Comparison of ENCODE assay signal across 14 cellular contexts in genomic region chr22:47367993-47368945, GRCh38.
"Had no signal": no experiment of that assay in that cellular context is flagged by ENCODE, and none has a peak within 500 bp of the region (broad histone marks: within the 10 kb centered on the region; RNA-seq: fewer than 3 reads in every experiment).

No MANE protein-coding gene starts in this region.

- H3K36me3 Mint-ChIP-seq: activated naive CD4-positive, alpha-beta T cell treated with anti-CD3 and anti-CD28 coated beads, Interleukin-2, amount 50 U/mL, for 24 hours; naive B cell; stimulated activated naive B cell treated with anti-CD40 and anti-IgM and Interleukin-4, amounts not matched to agents 10 μg/mL and 1 μg/mL and 100 μg/mL, for 72 hours had no signal

- ATAC-seq: stimulated activated naive B cell treated with anti-CD40 and anti-IgM and Interleukin-4, amounts not matched to agents 10 μg/mL and 1 μg/mL and 100 μg/mL, for 72 hours had no signal

- H3K4me3 Mint-ChIP-seq: activated naive CD4-positive, alpha-beta T cell treated with anti-CD3 and anti-CD28 coated beads, Interleukin-2, amount 50 U/mL, for 24 hours; dendritic cell treated with granulocyte-macrophage colony-stimulating factor and Interleukin-4, amounts not matched to agents 40 ng/mL and 50 ng/mL, for 4 days; mesothelial cell of epicardium; stimulated activated naive B cell treated with anti-CD40 and anti-IgM and Interleukin-4, amounts not matched to agents 10 μg/mL and 1 μg/mL and 100 μg/mL, for 72 hours had no signal

- H3K4me3 ChIP-seq: right atrium auricular region, uterus had no signal

- DNase-seq: activated CD4-positive, alpha-beta T cell treated with anti-CD3 and anti-CD28 coated beads for 1 hour; activated CD4-positive, alpha-beta T cell treated with anti-CD3 and anti-CD28 coated beads, Interleukin-2, amount 50 U/mL, for 48 hours; central memory CD4-positive, alpha-beta T cell; erythroblast; hippocampal formation; naive B cell; stimulated activated CD4-positive, alpha-beta T cell treated with anti-CD3 and anti-CD28 coated beads, Interleukin-1b, Interleukin-23, amount 100 ng/mL, for 48 hours; stimulated activated naive B cell treated with anti-CD40 and anti-IgM and Interleukin-4, amounts not matched to agents 10 μg/mL and 1 μg/mL and 100 μg/mL, for 72 hours had no signal

- H3K27ac Mint-ChIP-seq: activated naive CD4-positive, alpha-beta T cell treated with anti-CD3 and anti-CD28 coated beads, Interleukin-2, amount 50 U/mL, for 24 hours; activated T-helper 2 cell treated with anti-CD3 and anti-CD28 coated beads, Interferon-gamma antibody, Interleukin-2, Interleukin-4, amounts not matched to agents 10 μg/mL and 5 μg/mL and 100 μg/mL, durations not matched to agents 14 hours and 24 hours and 36 hours; dendritic cell treated with granulocyte-macrophage colony-stimulating factor and Interleukin-4, amounts not matched to agents 40 ng/mL and 50 ng/mL, for 4 days; mesothelial cell of epicardium; stimulated activated naive B cell treated with anti-CD40 and anti-IgM and Interleukin-4, amounts not matched to agents 10 μg/mL and 1 μg/mL and 100 μg/mL, for 72 hours had no signal

- H3K4me1 ChIP-seq: right atrium auricular region, uterus had no signal

- H3K27ac ChIP-seq: right atrium auricular region, uterus had no signal

- H3K9me3 Mint-ChIP-seq: activated naive CD4-positive, alpha-beta T cell treated with anti-CD3 and anti-CD28 coated beads, Interleukin-2, amount 50 U/mL, for 24 hours had no signal

- H3K36me3 ChIP-seq: right atrium auricular region, uterus had no signal

- H3K27me3 ChIP-seq: right atrium auricular region, uterus had no signal

- H3K4me1 Mint-ChIP-seq: activated naive CD4-positive, alpha-beta T cell treated with anti-CD3 and anti-CD28 coated beads, Interleukin-2, amount 50 U/mL, for 24 hours; mesothelial cell of epicardium; stimulated activated naive B cell treated with anti-CD40 and anti-IgM and Interleukin-4, amounts not matched to agents 10 μg/mL and 1 μg/mL and 100 μg/mL, for 72 hours had no signal

- H3K9me3 ChIP-seq: uterus had no signal
